Comparison of ENCODE assay signal across 24 cellular contexts in the genomic region with DNA sequence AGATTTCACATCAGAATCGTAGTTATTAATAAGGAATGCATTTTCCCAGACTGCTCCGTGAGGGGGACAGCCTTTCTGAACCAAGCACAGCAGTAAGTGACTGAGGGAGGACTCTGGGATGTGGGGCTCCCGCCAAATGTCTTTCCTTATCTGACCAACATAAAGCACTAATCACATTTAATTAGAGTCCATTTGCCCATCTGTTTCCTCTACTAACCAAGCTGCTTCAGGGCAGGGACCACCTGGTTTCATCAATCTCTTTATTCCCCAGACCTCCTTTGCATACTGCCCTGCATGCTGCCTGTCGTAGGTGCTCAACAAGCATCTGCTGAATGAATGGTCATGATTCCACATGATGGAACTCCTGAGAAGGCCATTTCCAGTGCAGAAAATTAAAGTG.
"Had no signal": no experiment of that assay in that cellular context is flagged by ENCODE, and none has a peak within 500 bp of the region (broad histone marks: within the 10 kb centered on the region; RNA-seq: fewer than 3 reads in every experiment).

No MANE protein-coding gene starts in this region.

- H3K9me3 Mint-ChIP-seq: activated naive CD4-positive, alpha-beta T cell treated with anti-CD3 and anti-CD28 coated beads, Interleukin-2, amount 50 U/mL, for 24 hours; activated T-helper 1 cell treated with anti-CD3 and anti-CD28 coated beads, Interleukin-12 subunit alpha, Interleukin-12 subunit beta, Interleukin-2, Interleukin-4 antibody, amounts not matched to agents 30 ng/mL and 10 ng/mL and 1 ng/mL, durations not matched to agents 14 hours and 24 hours and 36 hours had no signal

- H3K27me3 Mint-ChIP-seq: activated naive CD4-positive, alpha-beta T cell treated with anti-CD3 and anti-CD28 coated beads, Interleukin-2, amount 50 U/mL, for 24 hours; brain; naive thymus-derived CD4-positive, alpha-beta T cell had no signal

- H3K4me1 ChIP-seq: sigmoid colon had no signal

- H3K27ac Mint-ChIP-seq: activated CD8-positive, alpha-beta T cell treated with anti-CD3 and anti-CD28 coated beads, Interleukin-2, amount 10 ng/mL, durations not matched to agents 7 days and 5 days; activated naive CD4-positive, alpha-beta T cell treated with anti-CD3 and anti-CD28 coated beads, Interleukin-2, amount 50 U/mL, for 24 hours; type B pancreatic cell had no signal

- H3K36me3 ChIP-seq: left ventricle myocardium inferior, sigmoid colon, thoracic aorta, vagina had no signal

- H3K27me3 ChIP-seq: hepatocyte, sigmoid colon, vagina had no signal

- H3K27ac ChIP-seq: hepatocyte, left ventricle myocardium inferior, sigmoid colon, thoracic aorta, vagina had no signal

- H3K4me1 Mint-ChIP-seq: activated naive CD4-positive, alpha-beta T cell treated with anti-CD3 and anti-CD28 coated beads, Interleukin-2, amount 50 U/mL, for 24 hours had no signal

- H3K4me3 Mint-ChIP-seq: activated CD8-positive, alpha-beta T cell treated with anti-CD3 and anti-CD28 coated beads, Interleukin-2, amount 10 ng/mL, durations not matched to agents 7 days and 5 days; activated naive CD4-positive, alpha-beta T cell treated with anti-CD3 and anti-CD28 coated beads, Interleukin-2, amount 50 U/mL, for 24 hours; activated T-helper 1 cell treated with anti-CD3 and anti-CD28 coated beads, Interleukin-12 subunit alpha, Interleukin-12 subunit beta, Interleukin-2, Interleukin-4 antibody, amounts not matched to agents 30 ng/mL and 10 ng/mL and 1 ng/mL, durations not matched to agents 14 hours and 24 hours and 36 hours; brain; naive thymus-derived CD4-positive, alpha-beta T cell; neural crest cell; type B pancreatic cell had no signal

- H3K9me3 ChIP-seq: left ventricle myocardium inferior, sigmoid colon, thoracic aorta, vagina had no signal

- ATAC-seq: activated CD8-positive, alpha-beta T cell treated with anti-CD3 and anti-CD28 coated beads, Interleukin-2, amount 10 ng/mL, durations not matched to agents 7 days and 5 days; naive thymus-derived CD4-positive, alpha-beta T cell had no signal

- H3K4me3 ChIP-seq: hepatocyte, left ventricle myocardium inferior, sigmoid colon, thoracic aorta, vagina had no signal

- DNase-seq: activated CD4-positive, alpha-beta T cell treated with anti-CD3 and anti-CD28 coated beads for 1 hour; activated CD4-positive, alpha-beta T cell treated with anti-CD3 and anti-CD28 coated beads, Interleukin-2, amount 50 U/mL, for 1 hour; activated CD8-positive, alpha-beta T cell treated with anti-CD3 and anti-CD28 coated beads, Interleukin-2, amount 10 ng/mL, durations not matched to agents 7 days and 5 days; activated gamma-delta T cell treated with Interleukin-2 at 50 U/mL for 16 hours; aorta; effector CD4-positive, alpha-beta T cell; erythroblast; foreskin fibroblast; kidney glomerular epithelial cell; left ventricle myocardium inferior; naive thymus-derived CD4-positive, alpha-beta T cell; posterior cingulate gyrus; sigmoid colon; stimulated activated CD4-positive, alpha-beta T cell treated with anti-CD3 and anti-CD28 coated beads, Interleukin-2, amount 100 ng/mL, for 48 hours; stimulated activated CD8-positive, alpha-beta memory T cell treated with anti-CD3 and anti-CD28 coated beads, Interleukin-4, amount 100 ng/mL, for 48 hours; stimulated activated naive CD4-positive, alpha-beta T cell had no signal

- H3K36me3 Mint-ChIP-seq: activated naive CD4-positive, alpha-beta T cell treated with anti-CD3 and anti-CD28 coated beads, Interleukin-2, amount 50 U/mL, for 24 hours had no signal
